Comparison of ENCODE assay signal across 1 cellular context in the genomic region with DNA sequence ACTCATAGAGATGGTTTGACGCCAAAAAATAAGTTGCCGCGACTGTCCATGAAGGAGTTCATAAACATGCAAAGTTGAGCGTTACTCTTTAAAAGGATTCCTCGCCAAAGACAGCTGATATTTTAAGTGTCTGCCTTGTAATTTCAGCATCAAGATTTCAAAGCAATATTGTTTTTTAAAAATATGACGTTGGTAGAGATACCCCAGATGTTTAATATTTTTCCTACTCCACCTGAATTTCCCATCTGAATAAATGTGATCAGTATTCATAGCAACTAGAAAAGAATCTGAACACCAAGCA.
TF ChIP-seq lines count a peak whose summit lies in the region.

No MANE protein-coding gene starts in this region.

TF ChIP-seq in IMR-90, 13 proteins besides CTCF, POLR2A, EP300 and RAD21 (continued from another document):
- TF ChIP-seq, protein P1, sequence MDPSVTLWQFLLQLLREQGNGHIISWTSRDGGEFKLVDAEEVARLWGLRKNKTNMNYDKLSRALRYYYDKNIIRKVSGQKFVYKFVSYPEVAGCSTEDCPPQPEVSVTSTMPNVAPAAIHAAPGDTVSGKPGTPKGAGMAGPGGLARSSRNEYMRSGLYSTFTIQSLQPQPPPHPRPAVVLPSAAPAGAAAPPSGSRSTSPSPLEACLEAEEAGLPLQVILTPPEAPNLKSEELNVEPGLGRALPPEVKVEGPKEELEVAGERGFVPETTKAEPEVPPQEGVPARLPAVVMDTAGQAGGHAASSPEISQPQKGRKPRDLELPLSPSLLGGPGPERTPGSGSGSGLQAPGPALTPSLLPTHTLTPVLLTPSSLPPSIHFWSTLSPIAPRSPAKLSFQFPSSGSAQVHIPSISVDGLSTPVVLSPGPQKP (IDR thresholded peaks at IDR 0.05; ENCODE audit: borderline replicate concordance, low read depth, low read length) = no peak
- TF ChIP-seq, protein P2, sequence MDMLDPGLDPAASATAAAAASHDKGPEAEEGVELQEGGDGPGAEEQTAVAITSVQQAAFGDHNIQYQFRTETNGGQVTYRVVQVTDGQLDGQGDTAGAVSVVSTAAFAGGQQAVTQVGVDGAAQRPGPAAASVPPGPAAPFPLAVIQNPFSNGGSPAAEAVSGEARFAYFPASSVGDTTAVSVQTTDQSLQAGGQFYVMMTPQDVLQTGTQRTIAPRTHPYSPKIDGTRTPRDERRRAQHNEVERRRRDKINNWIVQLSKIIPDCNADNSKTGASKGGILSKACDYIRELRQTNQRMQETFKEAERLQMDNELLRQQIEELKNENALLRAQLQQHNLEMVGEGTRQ (IDR thresholded peaks at IDR 0.05; ENCODE audit: low read depth, low read length) = no peak
- TF ChIP-seq CHD1 (IDR thresholded peaks at IDR 0.05; ENCODE audit: low read depth, low read length) (no peak), RCOR1 (IDR thresholded peaks at IDR 0.05; ENCODE audit: insufficient replicate concordance, low read length) (no peak), MAFK (IDR thresholded peaks at IDR 0.05; ENCODE audit: low read depth, low read length) (no peak), NFE2L2 (IDR thresholded peaks at IDR 0.05; ENCODE audit: low read depth, low read length) (no peak), BHLHE40 (IDR thresholded peaks at IDR 0.05; ENCODE audit: low read depth, low read length) (no peak)
